Comparison of ENCODE assay signal across 31 cellular contexts in the genomic region with DNA sequence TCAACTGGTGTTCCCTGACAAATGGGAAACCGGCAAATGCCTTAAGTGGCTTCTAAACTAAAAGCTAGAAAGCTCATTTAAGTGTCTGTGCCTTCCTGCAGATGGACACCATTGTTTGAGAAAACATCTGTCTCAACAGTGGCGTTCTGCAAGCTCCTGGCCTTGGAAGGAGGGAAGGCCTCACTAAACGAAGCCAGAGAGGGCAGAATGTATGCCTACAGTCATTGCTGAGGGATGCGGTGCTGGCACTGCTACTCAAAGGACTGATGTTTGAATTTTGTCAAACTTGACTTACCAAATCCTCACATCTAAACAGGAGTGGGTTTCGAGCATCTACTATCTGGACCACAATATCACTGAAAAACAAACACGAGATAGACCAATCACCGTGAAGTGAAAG.
"Had no signal": no experiment of that assay in that cellular context is flagged by ENCODE, and none has a peak within 500 bp of the region (broad histone marks: within the 10 kb centered on the region; RNA-seq: fewer than 3 reads in every experiment).

No MANE protein-coding gene starts in this region.

- H3K27ac ChIP-seq: ascending aorta, body of pancreas, SK-N-MC, VCaP had no signal

- H3K9me3 ChIP-seq: ascending aorta, body of pancreas had no signal

- H3K4me1 ChIP-seq: ascending aorta, body of pancreas had no signal

- ATAC-seq: activated CD8-positive, alpha-beta T cell treated with anti-CD3 and anti-CD28 coated beads for 36 hours; activated naive CD8-positive, alpha-beta T cell treated with anti-CD3 and anti-CD28 coated beads, Interleukin-2, amount 50 U/mL, for 24 hours; activated T-cell treated with anti-CD3 and anti-CD28 coated beads, Interleukin-2, amount 50 U/mL, for 72 hours; body of pancreas; Panc1; Right ventricle myocardium inferior; T-cell had no signal

- H3K27me3 ChIP-seq: ascending aorta, body of pancreas had no signal

- DNase-seq: activated CD4-positive, alpha-beta T cell treated with anti-CD3 and anti-CD28 coated beads, Interleukin-2, amount 50 U/mL, for 1 hour; activated CD4-positive, CD25-positive, alpha-beta regulatory T cell; activated CD8-positive, alpha-beta memory T cell treated with anti-CD3 and anti-CD28 coated beads, Interleukin-2, amount 50 U/mL, for 4 hours; activated CD8-positive, alpha-beta T cell treated with anti-CD3 and anti-CD28 coated beads for 36 hours; activated naive CD4-positive, alpha-beta T cell treated with anti-CD3 and anti-CD28 coated beads, Interleukin-2, amount 50 U/mL, for 16 hours; activated naive CD8-positive, alpha-beta T cell treated with anti-CD3 and anti-CD28 coated beads, Interleukin-2, amount 50 U/mL, for 24 hours; activated T-cell treated with anti-CD3 and anti-CD28 coated beads, Interleukin-2, amount 50 U/mL, for 72 hours; amniotic stem cell; body of pancreas; central memory CD4-positive, alpha-beta T cell; Karpas-422; MM.1S; NCI-H1105; NCI-H1436; NCI-H1694 treated with DMSO at 0.1 percent for 48 hours; NCI-H2029 treated with DMSO at 0.1 percent for 48 hours; NCI-H345; NCI-H510A; NCI-H526 treated with DMSO at 0.1 percent for 48 hours; NCI-H82; NK-92 treated with Interleukin-12 subunit alpha and Interleukin-12 subunit beta, amount 100 ng/mL, for 24 hours; OCI-M1; RPMI8226; T-cell; T-helper 2 cell; T1000 had no signal

- H3K4me3 ChIP-seq: ascending aorta, body of pancreas, SK-N-MC had no signal
